Comparison of ENCODE assay signal across 10 cellular contexts in genomic region chr2:186570587-186570986, GRCh38. TPM values are rescaled to one million over a fixed set of nuclear protein-coding genes. Genes with fewer than 3 reads are reported as not detected.
DNase-seq lines count a peak whose midpoint lies in the region; ATAC-seq and FAIRE-seq lines count a peak whose summit lies in the region.
"Had no signal": no experiment of that assay in that cellular context is flagged by ENCODE, and none has a peak within 500 bp of the region (broad histone marks: within the 10 kb centered on the region; RNA-seq: fewer than 3 reads in every experiment).

No MANE protein-coding gene starts in this region.

- H3K4me1 ChIP-seq in HUES64 (ENCODE audit: insufficient read depth, low read length) (peaks cover 24% of the 10 kb centered on the region), right cardiac atrium (ENCODE audit: control insufficient read depth, insufficient read depth, low read length) (no peaks in the 10 kb centered on the region)

- FAIRE-seq in urothelium cell line (lab: Jason Lieb, UNC) = no peak

- peak overlapping the region; percentile 11; the same call in 1 of the 2 replicates for H3K27ac ChIP-seq in HUES64 (ENCODE audit: low read depth, low read length)
- no peak overlapping the region for H3K27ac ChIP-seq in right cardiac atrium (ENCODE audit: low read length)
- H3K27ac ChIP-seq: sigmoid colon had no signal

- 0 out of 2 replicates have a peak overlapping the region, but pooled peaks have one; percentile 7 for H3K9ac ChIP-seq in HUES64 (ENCODE audit: low read depth, low read length)

- 56% methylated on average over 2 of the region's 5 CpGs for WGBS in HUES64
- 86% methylated on average over 5 of the region's 5 CpGs for WGBS in right cardiac atrium

- no peak overlapping the region for H3K4me3 ChIP-seq in HUES64 (ENCODE audit: low read length)
- H3K4me3 ChIP-seq in right cardiac atrium (ENCODE audit: low read length) = no peak overlapping the region
- H3K4me3 ChIP-seq: sigmoid colon had no signal

- no peaks in the 10 kb centered on the region for H3K36me3 ChIP-seq in HUES64 (ENCODE audit: insufficient read depth, low read length)
- H3K36me3 ChIP-seq: sigmoid colon had no signal

- no peaks in the 10 kb centered on the region for H3K9me3 ChIP-seq in HUES64 (ENCODE audit: insufficient read depth, low read depth, low read length)
- no peaks in the 10 kb centered on the region for H3K9me3 ChIP-seq in right cardiac atrium (ENCODE audit: control insufficient read depth, low read length)
- H3K9me3 ChIP-seq: sigmoid colon had no signal

- peak; percentile 91 for DNase-seq in amniotic epithelial cell (ENCODE audit: low read depth)
- DNase-seq in iris pigment epithelial cell (ENCODE audit: low read depth) = peak; percentile 91
- peak; percentile 11 for DNase-seq in urothelium cell line (ENCODE audit: low spot score)
- DNase-seq in right cardiac atrium = no peak
- no peak for DNase-seq in NCI-H748 (lab: John Stamatoyannopoulos, UW; ENCODE audit: unreplicated experiment)
- DNase-seq: activated naive CD4-positive, alpha-beta T cell treated with anti-CD3 and anti-CD28 coated beads, Interleukin-2, amount 50 U/mL, for 16 hours; NCI-H2081 treated with DMSO at 0.1 percent for 48 hours; sigmoid colon had no signal

- ATAC-seq in right cardiac atrium (no peak), GM21526 (IDR thresholded peaks at IDR 0.05; ENCODE audit: low FRiP score, unreplicated experiment) (no peak)

- H3K27me3 ChIP-seq in HUES64 (ENCODE audit: insufficient read depth, low read length) (no peaks in the 10 kb centered on the region), right cardiac atrium (ENCODE audit: control insufficient read depth, insufficient read depth) (no peaks in the 10 kb centered on the region)
- H3K27me3 ChIP-seq: sigmoid colon had no signal

- intact Hi-C loops in right cardiac atrium (cut with DNase I) = no loop called here

RNA-seq across cellular contexts. Expression of gene ITGAV, which starts 19.3 kb away (rescaled TPM):
- 23.9 TPM for polyA plus RNA-seq in HUES64 (2013, experiment 1 of 2)
- 30.7 TPM for polyA plus RNA-seq in HUES64 (2013, experiment 2 of 2)
- total RNA-seq in right cardiac atrium = 100 to 1,000 TPM in 3 of 4 donors, 10 to 100 TPM in 1; 98.6 to 135 (median 123) TPM
- 37.3 TPM for polyA plus RNA-seq in right cardiac atrium

Comparison
In these comparisons a context has a peak if more than half of its experiments do, and no peak if none do; other contexts are left out.
1. DNase-seq: peak in amniotic epithelial cell (single experiment), iris pigment epithelial cell (single experiment) and urothelium cell line (single experiment); none in right cardiac atrium (0 of 3) and NCI-H748 (single experiment).